Comparison of ENCODE assay signal across 12 cellular contexts in the genomic region with DNA sequence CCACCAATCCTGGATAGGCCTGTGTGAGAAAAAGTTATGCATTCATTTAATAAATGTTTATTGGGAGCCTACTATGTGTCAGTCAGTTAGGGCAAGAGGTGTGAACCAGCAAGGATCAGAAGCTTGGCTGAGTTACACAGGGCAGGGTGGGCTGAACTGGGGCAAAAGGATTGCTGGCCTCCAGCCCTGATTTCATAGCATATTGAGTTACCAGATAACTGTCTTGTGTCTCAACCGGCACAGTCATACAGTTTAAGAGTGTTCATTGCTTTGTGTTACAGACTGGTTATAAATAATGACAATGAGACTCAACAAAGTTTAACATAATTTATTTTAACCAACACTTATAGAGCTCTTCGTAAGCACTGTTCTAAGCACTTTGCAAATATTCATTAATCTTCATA.
DNase-seq lines count a peak whose midpoint lies in the region; ATAC-seq and TF ChIP-seq lines count a peak whose summit lies in the region.
"Had no signal": no experiment of that assay in that cellular context is flagged by ENCODE, and none has a peak within 500 bp of the region (broad histone marks: within the 10 kb centered on the region; RNA-seq: fewer than 3 reads in every experiment).

No MANE protein-coding gene starts in this region.

- no peak for DNase-seq in activated CD8-positive, alpha-beta memory T cell treated with anti-CD3 and anti-CD28 coated beads, Interleukin-2, amount 10 ng/mL, durations not matched to agents 7 days and 5 days
- no peak for DNase-seq in activated CD8-positive, alpha-beta memory T cell treated with anti-CD3 and anti-CD28 coated beads, Interleukin-2, amount 50 U/mL, for 48 hours
- DNase-seq in fibroblast of villous mesenchyme (ENCODE audit: low read depth) (peak; percentile 86), NCI-H1417 treated with DMSO at 0.1 percent for 48 hours (lab: John Stamatoyannopoulos, UW) (no peak), NCI-H2081 treated with DMSO at 0.1 percent for 48 hours (lab: John Stamatoyannopoulos, UW) (no peak)
- DNase-seq in activated naive CD4-positive, alpha-beta T cell (lab: John Stamatoyannopoulos, UW): no peak
- DNase-seq: NCI-H748 treated with DMSO at 0.1 percent for 48 hours, nucleus accumbens had no signal

- H3K27ac Mint-ChIP-seq in activated CD8-positive, alpha-beta memory T cell treated with anti-CD3 and anti-CD28 coated beads, Interleukin-2, amount 10 ng/mL, durations not matched to agents 7 days and 5 days: peak overlapping the region; percentile 57
- peak overlapping the region; percentile 91 for H3K27ac Mint-ChIP-seq in stimulated activated memory B cell treated with anti-CD40 and anti-IgM and Interleukin-4, amounts not matched to agents 10 μg/mL and 1 μg/mL and 100 μg/mL, for 72 hours
- H3K27ac Mint-ChIP-seq: type B pancreatic cell had no signal

- peaks cover 48% of the 10 kb centered on the region for H3K4me1 Mint-ChIP-seq in activated CD8-positive, alpha-beta memory T cell treated with anti-CD3 and anti-CD28 coated beads, Interleukin-2, amount 10 ng/mL, durations not matched to agents 7 days and 5 days
- peaks cover 59% of the 10 kb centered on the region for H3K4me1 Mint-ChIP-seq in stimulated activated memory B cell treated with anti-CD40 and anti-IgM and Interleukin-4, amounts not matched to agents 10 μg/mL and 1 μg/mL and 100 μg/mL, for 72 hours

- no peak for TF ChIP-seq CTCF in fibroblast of villous mesenchyme (IDR thresholded peaks at IDR 0.05; ENCODE audit: insufficient read depth, low read depth, low read length)

- CTCF ChIA-PET in activated CD8-positive, alpha-beta memory T cell treated with anti-CD3 and anti-CD28 coated beads, Interleukin-2, amount 10 ng/mL, durations not matched to agents 7 days and 5 days (lab: Charles Lee): interaction anchor here (0.9 to 2.1 kb wide), 3 partner anchors 322 to 613 kb away, joined by 3 to 6 read pairs (median 3); no protein-coding TSS in a partner anchor

- peak; percentile 16 for ATAC-seq in activated CD8-positive, alpha-beta memory T cell treated with anti-CD3 and anti-CD28 coated beads, Interleukin-2, amount 10 ng/mL, durations not matched to agents 7 days and 5 days
- ATAC-seq in SK-N-SH treated with all-trans-retinoic acid at 6 μM for 48 hours: peak; percentile 87
- no peak for ATAC-seq in stimulated activated memory B cell treated with anti-CD40 and anti-IgM and Interleukin-4, amounts not matched to agents 10 μg/mL and 1 μg/mL and 100 μg/mL, for 72 hours

- peaks cover 3% of the 10 kb centered on the region for H3K27me3 Mint-ChIP-seq in activated CD8-positive, alpha-beta memory T cell treated with anti-CD3 and anti-CD28 coated beads, Interleukin-2, amount 10 ng/mL, durations not matched to agents 7 days and 5 days
- H3K27me3 Mint-ChIP-seq in stimulated activated memory B cell treated with anti-CD40 and anti-IgM and Interleukin-4, amounts not matched to agents 10 μg/mL and 1 μg/mL and 100 μg/mL, for 72 hours: no peaks in the 10 kb centered on the region
- H3K27me3 Mint-ChIP-seq: IgD-negative memory B cell, type B pancreatic cell had no signal

- H3K9me3 Mint-ChIP-seq in activated CD8-positive, alpha-beta memory T cell treated with anti-CD3 and anti-CD28 coated beads, Interleukin-2, amount 10 ng/mL, durations not matched to agents 7 days and 5 days (ENCODE audit: low read depth): no peaks in the 10 kb centered on the region
- H3K9me3 Mint-ChIP-seq in stimulated activated memory B cell treated with anti-CD40 and anti-IgM and Interleukin-4, amounts not matched to agents 10 μg/mL and 1 μg/mL and 100 μg/mL, for 72 hours: no peaks in the 10 kb centered on the region
- H3K9me3 Mint-ChIP-seq: IgD-negative memory B cell, type B pancreatic cell had no signal

- H3K4me3 Mint-ChIP-seq in activated CD8-positive, alpha-beta memory T cell treated with anti-CD3 and anti-CD28 coated beads, Interleukin-2, amount 10 ng/mL, durations not matched to agents 7 days and 5 days: no peak overlapping the region
- no peak overlapping the region for H3K4me3 Mint-ChIP-seq in stimulated activated memory B cell treated with anti-CD40 and anti-IgM and Interleukin-4, amounts not matched to agents 10 μg/mL and 1 μg/mL and 100 μg/mL, for 72 hours
- H3K4me3 Mint-ChIP-seq: type B pancreatic cell had no signal

- H3K36me3 Mint-ChIP-seq in activated CD8-positive, alpha-beta memory T cell treated with anti-CD3 and anti-CD28 coated beads, Interleukin-2, amount 10 ng/mL, durations not matched to agents 7 days and 5 days: peaks cover 1% of the 10 kb centered on the region
- no peaks in the 10 kb centered on the region for H3K36me3 Mint-ChIP-seq in stimulated activated memory B cell treated with anti-CD40 and anti-IgM and Interleukin-4, amounts not matched to agents 10 μg/mL and 1 μg/mL and 100 μg/mL, for 72 hours
- H3K36me3 Mint-ChIP-seq: type B pancreatic cell had no signal

- no peak overlapping the region for H3K4me3 ChIP-seq in fibroblast of villous mesenchyme (ENCODE audit: low read depth, low read length)

TF ChIP-seq in SK-N-SH treated with all-trans-retinoic acid at 6 μM for 48 hours, 23 proteins besides CTCF, POLR2A, EP300 and RAD21 (continues in another document):
- TF ChIP-seq ZNF8 (CRISPR knock-in tag; IDR thresholded peaks at IDR 0.05): no peak
- TF ChIP-seq, protein P1, sequence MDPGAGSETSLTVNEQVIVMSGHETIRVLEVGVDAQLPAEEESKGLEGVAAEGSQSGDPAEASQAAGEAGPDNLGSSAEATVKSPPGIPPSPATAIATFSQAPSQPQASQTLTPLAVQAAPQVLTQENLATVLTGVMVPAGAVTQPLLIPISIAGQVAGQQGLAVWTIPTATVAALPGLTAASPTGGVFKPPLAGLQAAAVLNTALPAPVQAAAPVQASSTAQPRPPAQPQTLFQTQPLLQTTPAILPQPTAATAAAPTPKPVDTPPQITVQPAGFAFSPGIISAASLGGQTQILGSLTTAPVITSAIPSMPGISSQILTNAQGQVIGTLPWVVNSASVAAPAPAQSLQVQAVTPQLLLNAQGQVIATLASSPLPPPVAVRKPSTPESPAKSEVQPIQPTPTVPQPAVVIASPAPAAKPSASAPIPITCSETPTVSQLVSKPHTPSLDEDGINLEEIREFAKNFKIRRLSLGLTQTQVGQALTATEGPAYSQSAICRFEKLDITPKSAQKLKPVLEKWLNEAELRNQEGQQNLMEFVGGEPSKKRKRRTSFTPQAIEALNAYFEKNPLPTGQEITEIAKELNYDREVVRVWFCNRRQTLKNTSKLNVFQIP (CRISPR knock-in tag; IDR thresholded peaks at IDR 0.05; ENCODE audit: borderline replicate concordance, low read depth): peak; percentile 83; the same call in 1 of the 2 replicates
- TF ChIP-seq ZFP30 (CRISPR knock-in tag; IDR thresholded peaks at IDR 0.05): no peak
- TF ChIP-seq ISL1 (CRISPR knock-in tag; IDR thresholded peaks at IDR 0.05): peak; percentile 97
- TF ChIP-seq TOX (CRISPR knock-in tag; IDR thresholded peaks at IDR 0.05; ENCODE audit: borderline replicate concordance): peak; percentile 68; the same call in 1 of the 2 replicates
- TF ChIP-seq, protein P2, sequence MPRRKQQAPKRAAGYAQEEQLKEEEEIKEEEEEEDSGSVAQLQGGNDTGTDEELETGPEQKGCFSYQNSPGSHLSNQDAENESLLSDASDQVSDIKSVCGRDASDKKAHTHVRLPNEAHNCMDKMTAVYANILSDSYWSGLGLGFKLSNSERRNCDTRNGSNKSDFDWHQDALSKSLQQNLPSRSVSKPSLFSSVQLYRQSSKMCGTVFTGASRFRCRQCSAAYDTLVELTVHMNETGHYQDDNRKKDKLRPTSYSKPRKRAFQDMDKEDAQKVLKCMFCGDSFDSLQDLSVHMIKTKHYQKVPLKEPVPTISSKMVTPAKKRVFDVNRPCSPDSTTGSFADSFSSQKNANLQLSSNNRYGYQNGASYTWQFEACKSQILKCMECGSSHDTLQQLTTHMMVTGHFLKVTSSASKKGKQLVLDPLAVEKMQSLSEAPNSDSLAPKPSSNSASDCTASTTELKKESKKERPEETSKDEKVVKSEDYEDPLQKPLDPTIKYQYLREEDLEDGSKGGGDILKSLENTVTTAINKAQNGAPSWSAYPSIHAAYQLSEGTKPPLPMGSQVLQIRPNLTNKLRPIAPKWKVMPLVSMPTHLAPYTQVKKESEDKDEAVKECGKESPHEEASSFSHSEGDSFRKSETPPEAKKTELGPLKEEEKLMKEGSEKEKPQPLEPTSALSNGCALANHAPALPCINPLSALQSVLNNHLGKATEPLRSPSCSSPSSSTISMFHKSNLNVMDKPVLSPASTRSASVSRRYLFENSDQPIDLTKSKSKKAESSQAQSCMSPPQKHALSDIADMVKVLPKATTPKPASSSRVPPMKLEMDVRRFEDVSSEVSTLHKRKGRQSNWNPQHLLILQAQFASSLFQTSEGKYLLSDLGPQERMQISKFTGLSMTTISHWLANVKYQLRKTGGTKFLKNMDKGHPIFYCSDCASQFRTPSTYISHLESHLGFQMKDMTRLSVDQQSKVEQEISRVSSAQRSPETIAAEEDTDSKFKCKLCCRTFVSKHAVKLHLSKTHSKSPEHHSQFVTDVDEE (CRISPR knock-in tag; IDR thresholded peaks at IDR 0.05): no peak
- TF ChIP-seq, protein P3, sequence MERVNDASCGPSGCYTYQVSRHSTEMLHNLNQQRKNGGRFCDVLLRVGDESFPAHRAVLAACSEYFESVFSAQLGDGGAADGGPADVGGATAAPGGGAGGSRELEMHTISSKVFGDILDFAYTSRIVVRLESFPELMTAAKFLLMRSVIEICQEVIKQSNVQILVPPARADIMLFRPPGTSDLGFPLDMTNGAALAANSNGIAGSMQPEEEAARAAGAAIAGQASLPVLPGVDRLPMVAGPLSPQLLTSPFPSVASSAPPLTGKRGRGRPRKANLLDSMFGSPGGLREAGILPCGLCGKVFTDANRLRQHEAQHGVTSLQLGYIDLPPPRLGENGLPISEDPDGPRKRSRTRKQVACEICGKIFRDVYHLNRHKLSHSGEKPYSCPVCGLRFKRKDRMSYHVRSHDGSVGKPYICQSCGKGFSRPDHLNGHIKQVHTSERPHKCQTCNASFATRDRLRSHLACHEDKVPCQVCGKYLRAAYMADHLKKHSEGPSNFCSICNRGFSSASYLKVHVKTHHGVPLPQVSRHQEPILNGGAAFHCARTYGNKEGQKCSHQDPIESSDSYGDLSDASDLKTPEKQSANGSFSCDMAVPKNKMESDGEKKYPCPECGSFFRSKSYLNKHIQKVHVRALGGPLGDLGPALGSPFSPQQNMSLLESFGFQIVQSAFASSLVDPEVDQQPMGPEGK (CRISPR knock-in tag; IDR thresholded peaks at IDR 0.05; ENCODE audit: borderline replicate concordance): peak; percentile 86; the same call in 1 of the 2 replicates
- 0 out of 2 replicates have a peak, but pooled peaks have one; percentile 33 for TF ChIP-seq RARB (CRISPR knock-in tag; IDR thresholded peaks at IDR 0.05)
- no peak for TF ChIP-seq BACH2 (CRISPR knock-in tag; IDR thresholded peaks at IDR 0.05; ENCODE audit: borderline replicate concordance)
